18 cellular contexts compared by ENCODE assay signal in the genomic region with DNA sequence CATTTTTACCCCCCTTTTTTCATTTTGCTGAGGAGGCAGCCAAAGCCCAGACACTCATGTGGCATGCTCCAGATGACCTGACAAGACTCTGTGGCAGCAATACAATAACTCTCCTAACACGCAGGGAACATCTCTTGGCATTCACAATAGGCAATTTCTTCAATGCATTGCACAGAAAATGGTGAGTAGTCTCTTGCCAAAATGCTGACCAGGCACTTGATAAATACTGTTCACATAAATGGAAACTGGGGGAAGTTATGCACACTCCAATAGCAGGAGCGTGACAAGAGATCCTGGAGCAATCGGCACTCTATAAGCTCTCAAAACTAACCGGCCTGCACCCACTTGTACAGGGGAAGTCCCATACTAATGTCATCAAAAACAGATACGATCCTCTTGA.
"Had no signal": no experiment of that assay in that cellular context is flagged by ENCODE, and none has a peak within 500 bp of the region (broad histone marks: within the 10 kb centered on the region; RNA-seq: fewer than 3 reads in every experiment).

No MANE protein-coding gene starts in this region.

- ATAC-seq: activated CD4-positive, CD25-positive, alpha-beta regulatory T cell treated with anti-CD3 and anti-CD28 coated beads, Interleukin-2, amount 50 U/mL, for 24 hours; foreskin keratinocyte; lower lobe of right lung; stimulated activated naive CD8-positive, alpha-beta T cell treated with anti-CD3 and anti-CD28 coated beads, Interleukin-15, Interleukin-2, amounts not matched to agents 100 U/mL and 50 U/mL, for 24 hours had no signal

- H3K27me3 ChIP-seq: cardiac muscle cell, esophagus squamous epithelium, foreskin keratinocyte, heart left ventricle had no signal

- H3K9me3 ChIP-seq: esophagus squamous epithelium, lower lobe of right lung had no signal

- H3K9me3 Mint-ChIP-seq: activated naive CD4-positive, alpha-beta T cell treated with anti-CD3 and anti-CD28 coated beads for 36 hours; activated T-helper 2 cell treated with anti-CD3 and anti-CD28 coated beads, Interferon-gamma antibody, Interleukin-2, Interleukin-4, amounts not matched to agents 10 μg/mL and 5 μg/mL and 100 μg/mL, durations not matched to agents 14 hours and 24 hours and 36 hours; nephron; type B pancreatic cell had no signal

- H3K27me3 Mint-ChIP-seq: progenitor cell of endocrine pancreas, type B pancreatic cell had no signal

- H3K27ac Mint-ChIP-seq: activated naive CD4-positive, alpha-beta T cell treated with anti-CD3 and anti-CD28 coated beads for 36 hours; activated T-helper 2 cell treated with anti-CD3 and anti-CD28 coated beads, Interferon-gamma antibody, Interleukin-2, Interleukin-4, amounts not matched to agents 10 μg/mL and 5 μg/mL and 100 μg/mL, durations not matched to agents 14 hours and 24 hours and 36 hours; nephron; progenitor cell of endocrine pancreas; type B pancreatic cell had no signal

- H3K4me1 Mint-ChIP-seq: nephron had no signal

- H3K27ac ChIP-seq: cardiac muscle cell, esophagus squamous epithelium, foreskin keratinocyte, heart left ventricle, lower lobe of right lung had no signal

- DNase-seq: activated CD4-positive, alpha-beta T cell treated with anti-CD3 and anti-CD28 coated beads, Interleukin-2, amount 50 U/mL, for 48 hours; activated naive CD4-positive, alpha-beta T cell treated with anti-CD3 and anti-CD28 coated beads for 36 hours; esophagus squamous epithelium; foreskin keratinocyte; heart left ventricle; lower lobe of right lung; occipital lobe; right cardiac atrium; small intestine; stimulated activated CD4-positive, alpha-beta T cell treated with anti-CD3 and anti-CD28 coated beads, Interleukin-4, amount 100 ng/mL, for 24 hours; stimulated activated naive CD8-positive, alpha-beta T cell treated with anti-CD3 and anti-CD28 coated beads, Interleukin-15, Interleukin-2, amounts not matched to agents 100 U/mL and 50 U/mL, for 24 hours; T1000 had no signal

- H3K4me3 Mint-ChIP-seq: activated naive CD4-positive, alpha-beta T cell treated with anti-CD3 and anti-CD28 coated beads for 36 hours; nephron; type B pancreatic cell had no signal
